1 cellular context compared by ENCODE assay signal in the genomic region with DNA sequence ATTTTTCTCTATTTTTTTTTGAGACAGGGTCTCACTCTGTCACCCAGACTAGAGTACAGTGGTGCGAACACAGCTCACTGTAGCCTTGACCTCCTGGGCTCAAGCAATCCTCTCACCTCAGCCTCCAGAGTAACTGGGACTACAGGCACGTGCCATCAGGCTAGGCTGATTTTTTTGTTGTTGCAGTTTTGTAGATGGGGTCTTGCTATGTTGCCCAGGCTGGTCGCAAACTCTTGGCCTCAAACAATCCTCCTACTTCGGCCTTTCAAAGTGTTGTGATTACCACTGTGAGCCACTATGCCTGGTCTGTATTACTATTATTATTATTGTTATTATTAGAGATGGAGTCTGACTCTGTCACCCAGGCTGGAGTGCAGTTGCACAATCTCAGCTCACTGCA.
TF ChIP-seq lines count a peak whose summit lies in the region.

No MANE protein-coding gene starts in this region.

TF ChIP-seq in GM12878, 131 proteins besides CTCF, POLR2A, EP300 and RAD21:
- no peak for TF ChIP-seq RFX5 (IDR thresholded peaks at IDR 0.05; ENCODE audit: low read depth, low read length)
- no peak for TF ChIP-seq ZSCAN29 (IDR thresholded peaks at IDR 0.05)
- TF ChIP-seq, protein P1, sequence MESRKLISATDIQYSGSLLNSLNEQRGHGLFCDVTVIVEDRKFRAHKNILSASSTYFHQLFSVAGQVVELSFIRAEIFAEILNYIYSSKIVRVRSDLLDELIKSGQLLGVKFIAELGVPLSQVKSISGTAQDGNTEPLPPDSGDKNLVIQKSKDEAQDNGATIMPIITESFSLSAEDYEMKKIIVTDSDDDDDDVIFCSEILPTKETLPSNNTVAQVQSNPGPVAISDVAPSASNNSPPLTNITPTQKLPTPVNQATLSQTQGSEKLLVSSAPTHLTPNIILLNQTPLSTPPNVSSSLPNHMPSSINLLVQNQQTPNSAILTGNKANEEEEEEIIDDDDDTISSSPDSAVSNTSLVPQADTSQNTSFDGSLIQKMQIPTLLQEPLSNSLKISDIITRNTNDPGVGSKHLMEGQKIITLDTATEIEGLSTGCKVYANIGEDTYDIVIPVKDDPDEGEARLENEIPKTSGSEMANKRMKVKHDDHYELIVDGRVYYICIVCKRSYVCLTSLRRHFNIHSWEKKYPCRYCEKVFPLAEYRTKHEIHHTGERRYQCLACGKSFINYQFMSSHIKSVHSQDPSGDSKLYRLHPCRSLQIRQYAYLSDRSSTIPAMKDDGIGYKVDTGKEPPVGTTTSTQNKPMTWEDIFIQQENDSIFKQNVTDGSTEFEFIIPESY (IDR thresholded peaks at IDR 0.05), result no peak
- no peak for TF ChIP-seq CHD4 (IDR thresholded peaks at IDR 0.05)
- TF ChIP-seq, protein P2, sequence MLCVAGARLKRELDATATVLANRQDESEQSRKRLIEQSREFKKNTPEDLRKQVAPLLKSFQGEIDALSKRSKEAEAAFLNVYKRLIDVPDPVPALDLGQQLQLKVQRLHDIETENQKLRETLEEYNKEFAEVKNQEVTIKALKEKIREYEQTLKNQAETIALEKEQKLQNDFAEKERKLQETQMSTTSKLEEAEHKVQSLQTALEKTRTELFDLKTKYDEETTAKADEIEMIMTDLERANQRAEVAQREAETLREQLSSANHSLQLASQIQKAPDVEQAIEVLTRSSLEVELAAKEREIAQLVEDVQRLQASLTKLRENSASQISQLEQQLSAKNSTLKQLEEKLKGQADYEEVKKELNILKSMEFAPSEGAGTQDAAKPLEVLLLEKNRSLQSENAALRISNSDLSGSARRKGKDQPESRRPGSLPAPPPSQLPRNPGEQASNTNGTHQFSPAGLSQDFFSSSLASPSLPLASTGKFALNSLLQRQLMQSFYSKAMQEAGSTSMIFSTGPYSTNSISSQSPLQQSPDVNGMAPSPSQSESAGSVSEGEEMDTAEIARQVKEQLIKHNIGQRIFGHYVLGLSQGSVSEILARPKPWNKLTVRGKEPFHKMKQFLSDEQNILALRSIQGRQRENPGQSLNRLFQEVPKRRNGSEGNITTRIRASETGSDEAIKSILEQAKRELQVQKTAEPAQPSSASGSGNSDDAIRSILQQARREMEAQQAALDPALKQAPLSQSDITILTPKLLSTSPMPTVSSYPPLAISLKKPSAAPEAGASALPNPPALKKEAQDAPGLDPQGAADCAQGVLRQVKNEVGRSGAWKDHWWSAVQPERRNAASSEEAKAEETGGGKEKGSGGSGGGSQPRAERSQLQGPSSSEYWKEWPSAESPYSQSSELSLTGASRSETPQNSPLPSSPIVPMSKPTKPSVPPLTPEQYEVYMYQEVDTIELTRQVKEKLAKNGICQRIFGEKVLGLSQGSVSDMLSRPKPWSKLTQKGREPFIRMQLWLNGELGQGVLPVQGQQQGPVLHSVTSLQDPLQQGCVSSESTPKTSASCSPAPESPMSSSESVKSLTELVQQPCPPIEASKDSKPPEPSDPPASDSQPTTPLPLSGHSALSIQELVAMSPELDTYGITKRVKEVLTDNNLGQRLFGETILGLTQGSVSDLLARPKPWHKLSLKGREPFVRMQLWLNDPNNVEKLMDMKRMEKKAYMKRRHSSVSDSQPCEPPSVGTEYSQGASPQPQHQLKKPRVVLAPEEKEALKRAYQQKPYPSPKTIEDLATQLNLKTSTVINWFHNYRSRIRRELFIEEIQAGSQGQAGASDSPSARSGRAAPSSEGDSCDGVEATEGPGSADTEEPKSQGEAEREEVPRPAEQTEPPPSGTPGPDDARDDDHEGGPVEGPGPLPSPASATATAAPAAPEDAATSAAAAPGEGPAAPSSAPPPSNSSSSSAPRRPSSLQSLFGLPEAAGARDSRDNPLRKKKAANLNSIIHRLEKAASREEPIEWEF (IDR thresholded peaks at IDR 0.05; ENCODE audit: insufficient replicate concordance, low read depth, low read length), result no peak
- TF ChIP-seq KAT2A (conservative IDR thresholded peaks at IDR 0.05; ENCODE audit: control insufficient read depth, low read depth, low read length), result no peak
- no peak for TF ChIP-seq POLR2AphosphoS5 (IDR thresholded peaks at IDR 0.05; ENCODE audit: low read length)
- no peak for TF ChIP-seq MYB (IDR thresholded peaks at IDR 0.05; ENCODE audit: borderline replicate concordance, low read depth, low read length)
TF ChIP-seq in GM12878: peak in this region for 0.
